In genomic region chr3:151697496-151697895, GRCh38 we compare ENCODE assay signal across 29 cellular contexts. TPM values are rescaled to one million over a fixed set of nuclear protein-coding genes. Genes with fewer than 3 reads are reported as not detected.
"Had no signal": no experiment of that assay in that cellular context is flagged by ENCODE, and none has a peak within 500 bp of the region (broad histone marks: within the 10 kb centered on the region; RNA-seq: fewer than 3 reads in every experiment).

No MANE protein-coding gene starts in this region.

- H3K27ac Mint-ChIP-seq: activated CD4-positive, alpha-beta memory T cell treated with anti-CD3 and anti-CD28 coated beads for 36 hours; activated naive CD4-positive, alpha-beta T cell treated with anti-CD3 and anti-CD28 coated beads, Interleukin-2, amount 10 ng/mL, durations not matched to agents 7 days and 5 days; nephron progenitor cell; stimulated activated naive B cell treated with anti-CD40 and anti-IgM and Interleukin-4, amounts not matched to agents 10 μg/mL and 1 μg/mL and 100 μg/mL, for 72 hours; type B pancreatic cell had no signal

- H3K27ac ChIP-seq: body of pancreas, parathyroid adenoma, right lobe of liver, testis had no signal

- H3K79me2 ChIP-seq: parathyroid adenoma had no signal

- H3K9me3 ChIP-seq: right lobe of liver, testis had no signal

- ATAC-seq: body of pancreas; left ventricle myocardium superior; right lobe of liver; stimulated activated naive B cell treated with anti-CD40 and anti-IgM and Interleukin-4, amounts not matched to agents 10 μg/mL and 1 μg/mL and 100 μg/mL, for 72 hours had no signal

- H3K4me3 ChIP-seq: body of pancreas, right lobe of liver, testis had no signal

- H3K4me1 Mint-ChIP-seq: activated naive CD4-positive, alpha-beta T cell treated with anti-CD3 and anti-CD28 coated beads, Interleukin-2, amount 10 ng/mL, durations not matched to agents 7 days and 5 days; nephron progenitor cell; stimulated activated naive B cell treated with anti-CD40 and anti-IgM and Interleukin-4, amounts not matched to agents 10 μg/mL and 1 μg/mL and 100 μg/mL, for 72 hours had no signal

- H3K27me3 ChIP-seq: body of pancreas, right lobe of liver, testis had no signal

- H3K27me3 Mint-ChIP-seq: activated naive CD4-positive, alpha-beta T cell treated with anti-CD3 and anti-CD28 coated beads, Interleukin-2, amount 10 ng/mL, durations not matched to agents 7 days and 5 days; stimulated activated naive B cell treated with anti-CD40 and anti-IgM and Interleukin-4, amounts not matched to agents 10 μg/mL and 1 μg/mL and 100 μg/mL, for 72 hours; type B pancreatic cell had no signal

- DNase-seq: activated CD4-positive, alpha-beta memory T cell treated with anti-CD3 and anti-CD28 coated beads for 36 hours; activated CD4-positive, alpha-beta T cell treated with anti-CD3 and anti-CD28 coated beads for 48 hours; activated effector memory CD4-positive, alpha-beta T cell treated with anti-CD3 and anti-CD28 coated beads, Interleukin-2, amount 50 U/mL, for 16 hours; activated naive CD4-positive, alpha-beta T cell treated with anti-CD3 and anti-CD28 coated beads, Interleukin-2, amount 10 ng/mL, durations not matched to agents 7 days and 5 days; activated T-cell treated with anti-CD3 and anti-CD28 coated beads for 4 hours; anterior cingulate cortex; body of pancreas; caudate nucleus; dermis blood vessel endothelial cell; effector CD8-positive, alpha-beta T cell; erythroblast; glutamatergic neuron; hippocampal formation; left ventricle myocardium superior; mammary epithelial cell; nephron progenitor cell; right lobe of liver; small intestine; stimulated activated CD4-positive, alpha-beta T cell treated with anti-CD3 and anti-CD28 coated beads, Interleukin-2, amount 100 ng/mL, for 48 hours; stimulated activated CD8-positive, alpha-beta memory T cell treated with anti-CD3 and anti-CD28 coated beads, Interleukin-4, amount 100 ng/mL, for 48 hours; stimulated activated naive B cell treated with anti-CD40 and anti-IgM and Interleukin-4, amounts not matched to agents 10 μg/mL and 1 μg/mL and 100 μg/mL, for 72 hours; testis had no signal

- H3K4me3 Mint-ChIP-seq: activated CD4-positive, alpha-beta memory T cell treated with anti-CD3 and anti-CD28 coated beads for 36 hours; activated naive CD4-positive, alpha-beta T cell treated with anti-CD3 and anti-CD28 coated beads, Interleukin-2, amount 10 ng/mL, durations not matched to agents 7 days and 5 days; nephron progenitor cell; stimulated activated naive B cell treated with anti-CD40 and anti-IgM and Interleukin-4, amounts not matched to agents 10 μg/mL and 1 μg/mL and 100 μg/mL, for 72 hours; type B pancreatic cell had no signal

- H3K36me3 Mint-ChIP-seq: activated CD4-positive, alpha-beta memory T cell treated with anti-CD3 and anti-CD28 coated beads for 36 hours; activated naive CD4-positive, alpha-beta T cell treated with anti-CD3 and anti-CD28 coated beads, Interleukin-2, amount 10 ng/mL, durations not matched to agents 7 days and 5 days; type B pancreatic cell had no signal

- H3K4me1 ChIP-seq: body of pancreas, parathyroid adenoma, right lobe of liver, testis had no signal

- H3K36me3 ChIP-seq: right lobe of liver had no signal

- H2AFZ ChIP-seq: parathyroid adenoma had no signal

- H3K9me3 Mint-ChIP-seq: activated CD4-positive, alpha-beta memory T cell treated with anti-CD3 and anti-CD28 coated beads for 36 hours; activated naive CD4-positive, alpha-beta T cell treated with anti-CD3 and anti-CD28 coated beads, Interleukin-2, amount 10 ng/mL, durations not matched to agents 7 days and 5 days had no signal

RNA-seq across cellular contexts. Expression of gene AADACL2, which starts 36.2 kb away (rescaled TPM):
- total RNA-seq: activated CD4-positive, alpha-beta memory T cell treated with anti-CD3 and anti-CD28 coated beads for 36 hours; body of pancreas; dermis blood vessel endothelial cell; fibroblast of lung; frontal cortex; left ventricle myocardium superior; mononuclear cell; pulmonary artery endothelial cell; right lobe of liver; T-helper 2 cell treated with Interferon-gamma antibody and Interleukin-4, amounts not matched to agents 100 ng/mL and 5 ng/mL, for 36 hours; testis had no signal
- polyA plus RNA-seq: fibroblast of lung, mammary epithelial cell had no signal
